14 cellular contexts compared by ENCODE assay signal in genomic region chr20:44714102-44714700, GRCh38. TPM values are rescaled to one million over a fixed set of nuclear protein-coding genes. Genes with fewer than 3 reads are reported as not detected.
A peak's percentile ranks its signal among the peaks of the same experiment; 100 is the strongest.
DNase-seq lines count a peak whose midpoint lies in the region; ATAC-seq, FAIRE-seq and TF ChIP-seq lines count a peak whose summit lies in the region.
"Had no signal": no experiment of that assay in that cellular context is flagged by ENCODE, and none has a peak within 500 bp of the region (broad histone marks: within the 10 kb centered on the region; RNA-seq: fewer than 3 reads in every experiment).

No MANE protein-coding gene starts in this region.

- H3K27ac ChIP-seq in BLaER1 = no peak overlapping the region
- H3K27ac ChIP-seq in body of pancreas = no peak overlapping the region
- H3K27ac ChIP-seq in keratinocyte (ENCODE audit: control insufficient read depth, insufficient read depth, low read length) = no peak overlapping the region
- no peak overlapping the region for H3K27ac ChIP-seq in SJCRH30
- H3K27ac ChIP-seq: parathyroid adenoma had no signal

- DNase-seq in body of pancreas (no peak), keratinocyte (ENCODE audit: low read depth, low spot score) (no peak), sciatic nerve (ENCODE audit: low spot score) (no peak), SKM-1 treated with dmso at 0.1 percent for 144 hours (lab: John Stamatoyannopoulos, UW; ENCODE audit: unreplicated experiment) (no peak), NCI-H1417 (lab: John Stamatoyannopoulos, UW) (no peak), NCI-H1436 treated with DMSO at 0.1 percent for 48 hours (lab: John Stamatoyannopoulos, UW) (no peak), SJCRH30 (no peak)
- DNase-seq: activated CD4-positive, alpha-beta T cell treated with anti-CD3 and anti-CD28 coated beads for 1 hour; cortex of kidney; stimulated activated naive B cell treated with anti-CD40 and anti-IgM and Interleukin-4, amounts not matched to agents 10 μg/mL and 1 μg/mL and 100 μg/mL, for 72 hours; T-helper 17 cell had no signal

- H3K4me1 ChIP-seq in BLaER1 = peaks cover 19% of the 10 kb centered on the region
- H3K4me1 ChIP-seq in body of pancreas = peaks cover 11% of the 10 kb centered on the region
- peaks cover 28% of the 10 kb centered on the region for H3K4me1 ChIP-seq in keratinocyte (ENCODE audit: control insufficient read depth, extremely low read depth, insufficient read depth, low read length)
- peaks cover 7% of the 10 kb centered on the region; the same call in 1 of the 2 replicates for H3K4me1 ChIP-seq in SJCRH30

- ATAC-seq in body of pancreas = peak; percentile 28
- ATAC-seq in sciatic nerve = peak; percentile 37
- ATAC-seq: T-helper 17 cell had no signal

- H3K9ac ChIP-seq in BLaER1 = no peak overlapping the region
- H3K9ac ChIP-seq in keratinocyte (ENCODE audit: control insufficient read depth, extremely low read depth, insufficient read depth, low read length) = no peak overlapping the region
- H3K9ac ChIP-seq: parathyroid adenoma had no signal

- no peak for FAIRE-seq in keratinocyte (lab: Jason Lieb, UNC)

- no peak for TF ChIP-seq POLR2A in body of pancreas (IDR thresholded peaks at IDR 0.05)

- H3K36me3 ChIP-seq in BLaER1 (no peaks in the 10 kb centered on the region), body of pancreas (replicated peaks in 1 of 2; ENCODE audit: insufficient read depth in 1 of 2, low read depth in 2 of 2) (no peaks in the 10 kb centered on the region), keratinocyte (ENCODE audit: control insufficient read depth in 2 of 2, extremely low read depth in 1 of 2, insufficient read depth in 2 of 2, low read length in 2 of 2) (no peaks in the 10 kb centered on the region), SJCRH30 (no peaks in the 10 kb centered on the region)

- H2AFZ ChIP-seq in keratinocyte (ENCODE audit: control insufficient read depth, low read length) = no peak overlapping the region
- H2AFZ ChIP-seq: parathyroid adenoma had no signal

- H3K9me1 ChIP-seq in keratinocyte (ENCODE audit: control insufficient read depth, extremely low read depth, insufficient read depth, low read length) = no peaks in the 10 kb centered on the region

- H3K4me2 ChIP-seq in BLaER1 = peak overlapping the region; percentile 71
- H3K4me2 ChIP-seq in keratinocyte (ENCODE audit: control insufficient read depth, extremely low read depth, insufficient read depth, low read depth, low read length) = peak overlapping the region; percentile 50

- H3K4me3 ChIP-seq in BLaER1 (no peak overlapping the region), body of pancreas (no peak overlapping the region), keratinocyte (ENCODE audit: control insufficient read depth in 2 of 3, extremely low read depth in 1 of 3, insufficient read depth in 2 of 3, low read depth in 1 of 3, low read length in 3 of 3) (no peak overlapping the region), SJCRH30 (no peak overlapping the region)

- H3K79me2 ChIP-seq in keratinocyte (ENCODE audit: control insufficient read depth, insufficient read depth, low read length) = no peaks in the 10 kb centered on the region
- H3K79me2 ChIP-seq: parathyroid adenoma had no signal

- intact Hi-C loops in body of pancreas (cut with DNase I) (no loop called here), sciatic nerve (cut with DNase I) (no loop called here)

- no peak for TF ChIP-seq CTCF in body of pancreas (IDR thresholded peaks at IDR 0.05)
- no peak for TF ChIP-seq CTCF in keratinocyte (optimal IDR thresholded peaks at IDR 0.05 in 1 of 3, IDR thresholded peaks at IDR 0.05 in 1 of 3, conservative IDR thresholded peaks at IDR 0.05 in 1 of 3; ENCODE audit: extremely low read depth in 1 of 3, insufficient read depth in 2 of 3, low read length in 3 of 3)

- WGBS in body of pancreas, 2 donors = 46 to 58% methylated on average over 11 to 13 of the region's 13 CpGs

- H3K27me3 ChIP-seq in BLaER1 = no peaks in the 10 kb centered on the region
- no peaks in the 10 kb centered on the region for H3K27me3 ChIP-seq in body of pancreas
- H3K27me3 ChIP-seq in keratinocyte (ENCODE audit: control insufficient read depth, extremely low read depth, insufficient read depth, low read length) = no peaks in the 10 kb centered on the region
- H3K27me3 ChIP-seq in SJCRH30 = peaks cover 79% of the 10 kb centered on the region

- H4K20me1 ChIP-seq in BLaER1 (no peaks in the 10 kb centered on the region), keratinocyte (ENCODE audit: control insufficient read depth, extremely low read depth, insufficient read depth, low read length) (no peaks in the 10 kb centered on the region)

- H3K9me3 ChIP-seq in BLaER1 (no peaks in the 10 kb centered on the region), body of pancreas (no peaks in the 10 kb centered on the region), keratinocyte (ENCODE audit: control insufficient read depth, low read depth, low read length) (no peaks in the 10 kb centered on the region), SJCRH30 (replicated peaks) (no peaks in the 10 kb centered on the region)

- dilution Hi-C loops in keratinocyte (cut with MboI; ENCODE audit: extremely low pct_ligation_motif_present, low sequenced_read_pairs) = no loop called here

RNA-seq across cellular contexts. Expression of gene CCN5, which starts 1.0 kb away (rescaled TPM):
- total RNA-seq in body of pancreas (10 to 100 TPM in 1 of 2 donors, 1 to 10 TPM in 1; 7.9 to 18.2 TPM), sciatic nerve (147 TPM)
- polyA plus RNA-seq in keratinocyte = 0.50 TPM in 1 of 3 replicates, not detected in the others
- not detected for polyA plus RNA-seq in keratinocyte (2011; ENCODE audit: low read depth)
- 0.09 and 0.22 TPM in 2 replicates for polyA plus RNA-seq in keratinocyte (2011; cell fraction: cytosol; rRNA removed)
- polyA plus RNA-seq in keratinocyte (2011; cell fraction: nucleus; rRNA removed) = 0.16 and 0.29 TPM in 2 replicates
- not detected in 2 replicates for polyA plus RNA-seq in keratinocyte (2012; ENCODE audit: low replicate concordance)
- 0.76 TPM in 1 of 3 replicates, not detected in the others for polyA minus RNA-seq in keratinocyte
- polyA minus RNA-seq in keratinocyte (2011; cell fraction: cytosol; rRNA and poly(A)+ RNA removed) = 3.6 TPM
- polyA minus RNA-seq in keratinocyte (2011; cell fraction: nucleus; rRNA and poly(A)+ RNA removed) = 1.4 and 1.8 TPM in 2 replicates
- total RNA-seq in SJCRH30 (2014; rRNA removed; shearing (Covaris generic)) = not detected in 2 replicates
- total RNA-seq: T-helper 17 cell had no signal

RNA-seq across cellular contexts. Expression of gene KCNK15, which starts 31.5 kb away (rescaled TPM):
- 1 to 10 TPM; 1.8 to 3.3 TPM for total RNA-seq in body of pancreas
- polyA plus RNA-seq in keratinocyte = 0.03 TPM in 1 of 3 replicates, not detected in the others
- polyA plus RNA-seq in keratinocyte (2011; ENCODE audit: low read depth) = 0.14 TPM
- polyA plus RNA-seq in keratinocyte (2011; cell fraction: cytosol; rRNA removed) = not detected in 2 replicates
- 0.05 TPM in 1 of 2 replicates, not detected in the other for polyA plus RNA-seq in keratinocyte (2011; cell fraction: nucleus; rRNA removed)
- polyA plus RNA-seq in keratinocyte (2012; ENCODE audit: low replicate concordance) = 0.17 TPM in 1 of 2 replicates, not detected in the other
- polyA minus RNA-seq in keratinocyte = 0.16 TPM in 1 of 3 replicates, not detected in the others
- polyA minus RNA-seq in keratinocyte (2011; cell fraction: cytosol; rRNA and poly(A)+ RNA removed) = 1.7 TPM
- polyA minus RNA-seq in keratinocyte (2011; cell fraction: nucleus; rRNA and poly(A)+ RNA removed) = 0.31 and 0.32 TPM in 2 replicates
- 3.2 TPM for total RNA-seq in sciatic nerve
- not detected in 2 replicates for total RNA-seq in SJCRH30 (2014; rRNA removed; shearing (Covaris generic))
- total RNA-seq: T-helper 17 cell had no signal
- polyA plus RNA-seq: AG04450 had no signal
